In the genomic region with DNA sequence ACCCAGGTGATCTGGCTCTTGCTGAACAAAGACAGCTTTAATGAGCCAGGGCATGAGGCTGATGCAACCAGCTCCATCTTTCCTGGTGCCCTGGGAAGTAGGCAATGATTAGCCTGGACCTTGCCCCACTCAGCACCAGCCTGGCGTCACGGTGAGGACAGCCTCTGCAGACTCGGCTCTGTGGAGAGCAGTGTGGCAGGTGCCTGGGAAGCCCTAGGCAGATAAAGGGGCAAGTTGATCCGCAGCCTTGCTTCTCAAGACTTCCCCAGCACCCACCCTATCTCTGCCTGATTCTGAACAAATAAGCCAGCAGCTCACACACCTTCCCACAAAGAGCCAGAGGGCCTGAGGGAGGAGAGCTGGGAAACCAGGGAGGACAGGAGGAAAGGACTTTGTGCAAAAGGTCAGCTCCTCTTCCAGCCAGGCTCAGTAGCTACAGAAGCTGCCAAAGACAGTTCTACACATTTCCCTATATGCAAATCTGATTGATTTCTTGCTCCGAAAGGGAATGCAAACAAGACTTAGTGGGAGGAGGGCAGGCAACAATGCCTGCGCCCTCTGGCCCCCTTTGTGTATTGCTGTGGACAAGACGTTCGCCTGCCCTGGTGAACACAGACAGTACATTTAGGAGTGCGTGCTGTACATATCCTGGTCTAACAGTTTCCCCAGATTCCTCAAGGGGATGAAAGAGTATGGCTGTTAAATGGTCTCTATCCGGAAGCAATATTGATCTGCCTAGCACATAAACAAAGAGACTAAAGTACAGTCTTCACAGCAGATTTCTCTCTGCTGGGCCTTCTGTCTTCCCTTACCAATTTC, we compare ENCODE assay signal across 10 cellular contexts.
DNase-seq lines count a peak whose midpoint lies in the region; ATAC-seq and TF ChIP-seq lines count a peak whose summit lies in the region.
"Had no signal": no experiment of that assay in that cellular context is flagged by ENCODE, and none has a peak within 500 bp of the region (broad histone marks: within the 10 kb centered on the region; RNA-seq: fewer than 3 reads in every experiment).

No MANE protein-coding gene starts in this region.

- WGBS in liver, result 23% methylated on average over 10 of the region's 10 CpGs
- 89 to 92% methylated on average over 10 of the region's 10 CpGs for WGBS in thyroid gland, 2 donors

- no peak overlapping the region for H3K4me3 ChIP-seq in liver (ENCODE audit: low read depth in 1 of 3, low read length in 3 of 3)
- H3K4me3 ChIP-seq in thyroid gland (replicated peaks in 1 of 3), result no peak overlapping the region
- H3K4me3 ChIP-seq: GM12878 had no signal

- H3K9ac ChIP-seq in liver (ENCODE audit: low read depth in 1 of 2, low read length in 2 of 2), result peak overlapping the region in 1 of 2 donors; percentile 57

- H3K9me3 ChIP-seq in liver (ENCODE audit: control insufficient read depth in 4 of 4, low read length in 3 of 4), result no peaks in the 10 kb centered on the region
- H3K9me3 ChIP-seq in thyroid gland, result no peaks in the 10 kb centered on the region

- H3K4me1 ChIP-seq in liver (ENCODE audit: control insufficient read depth in 4 of 4, insufficient read depth in 4 of 4, low read length in 3 of 4) (peaks cover 23 to 69% (median 60%) of the 10 kb centered on the region in 4 donors), thyroid gland (peaks cover 15 to 37% of the 10 kb centered on the region in 2 donors)

- H3K36me3 ChIP-seq in liver (ENCODE audit: control insufficient read depth in 4 of 4, insufficient read depth in 3 of 4, low read depth in 1 of 4, low read length in 3 of 4) (peaks cover 0 to 1% (median 0%) of the 10 kb centered on the region in 4 donors), thyroid gland (no peaks in the 10 kb centered on the region)

- DNase-seq in LoVo (ENCODE audit: low spot score) (peak; percentile 71), thyroid gland (no peak), iPS-NIHi7 (ENCODE audit: extremely low spot score) (no peak), SKM-1 (lab: John Stamatoyannopoulos, UW; ENCODE audit: unreplicated experiment) (no peak)
- DNase-seq: activated CD4-positive, alpha-beta T cell treated with anti-CD3 and anti-CD28 coated beads for 1 hour; kidney glomerular epithelial cell had no signal

- no peak for TF ChIP-seq POLR2A in thyroid gland (IDR thresholded peaks at IDR 0.05)

- no peaks in the 10 kb centered on the region for H3K27me3 ChIP-seq in liver (ENCODE audit: control insufficient read depth in 4 of 4, insufficient read depth in 4 of 4, low read length in 3 of 4)
- H3K27me3 ChIP-seq in thyroid gland, result no peaks in the 10 kb centered on the region

- peak overlapping the region; percentile 3 for H3K27ac ChIP-seq in angular gyrus (ENCODE audit: low read depth, low read length)
- peak overlapping the region; percentile 89 to 98 for H3K27ac ChIP-seq in liver (ENCODE audit: low read depth in 1 of 2, low read length in 2 of 2)
- H3K27ac ChIP-seq in thyroid gland, result peak overlapping the region in 2 of 3 donors; percentile 9 to 54

- TF ChIP-seq RAD21 in liver (IDR thresholded peaks at IDR 0.05), result no peak

- no peak for ATAC-seq in HG03571 (IDR thresholded peaks at IDR 0.05; ENCODE audit: unreplicated experiment)
- ATAC-seq: GM12878 had no signal

- intact Hi-C loops in thyroid gland (cut with DNase I), result no loop called here

- TF ChIP-seq CTCF in liver (IDR thresholded peaks at IDR 0.05; ENCODE audit: low read depth, low read length, missing input control) (peak; percentile 3), thyroid gland (IDR thresholded peaks at IDR 0.05) (no peak)

TF ChIP-seq in liver, 16 proteins besides CTCF, POLR2A, EP300 and RAD21:
- TF ChIP-seq EGR1 (IDR thresholded peaks at IDR 0.05; ENCODE audit: low read depth in 2 of 2) (peak in 1 of 2 donors; percentile 72), FOXA2 (IDR thresholded peaks at IDR 0.05) (no peak), NR2F2 (IDR thresholded peaks at IDR 0.05) (peak; percentile 61), FOXA1 (IDR thresholded peaks at IDR 0.05) (no peak), YY1 (IDR thresholded peaks at IDR 0.05) (peak; percentile 91), GABPA (IDR thresholded peaks at IDR 0.05 in 1 of 2, conservative IDR thresholded peaks at IDR 0.05 in 1 of 2) (no peak), RXRA (IDR thresholded peaks at IDR 0.05) (peak; percentile 80 to 86), HNF4A (conservative IDR thresholded peaks at IDR 0.05) (peak; percentile 91 to 93), SP1 (IDR thresholded peaks at IDR 0.05) (peak; percentile 94), TAF1 (conservative IDR thresholded peaks at IDR 0.05) (peak; percentile 85), HNF4G (IDR thresholded peaks at IDR 0.05) (peak; percentile 98), JUND (IDR thresholded peaks at IDR 0.05) (peak; percentile 55 to 89)
- TF ChIP-seq, protein P1, sequence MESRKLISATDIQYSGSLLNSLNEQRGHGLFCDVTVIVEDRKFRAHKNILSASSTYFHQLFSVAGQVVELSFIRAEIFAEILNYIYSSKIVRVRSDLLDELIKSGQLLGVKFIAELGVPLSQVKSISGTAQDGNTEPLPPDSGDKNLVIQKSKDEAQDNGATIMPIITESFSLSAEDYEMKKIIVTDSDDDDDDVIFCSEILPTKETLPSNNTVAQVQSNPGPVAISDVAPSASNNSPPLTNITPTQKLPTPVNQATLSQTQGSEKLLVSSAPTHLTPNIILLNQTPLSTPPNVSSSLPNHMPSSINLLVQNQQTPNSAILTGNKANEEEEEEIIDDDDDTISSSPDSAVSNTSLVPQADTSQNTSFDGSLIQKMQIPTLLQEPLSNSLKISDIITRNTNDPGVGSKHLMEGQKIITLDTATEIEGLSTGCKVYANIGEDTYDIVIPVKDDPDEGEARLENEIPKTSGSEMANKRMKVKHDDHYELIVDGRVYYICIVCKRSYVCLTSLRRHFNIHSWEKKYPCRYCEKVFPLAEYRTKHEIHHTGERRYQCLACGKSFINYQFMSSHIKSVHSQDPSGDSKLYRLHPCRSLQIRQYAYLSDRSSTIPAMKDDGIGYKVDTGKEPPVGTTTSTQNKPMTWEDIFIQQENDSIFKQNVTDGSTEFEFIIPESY (IDR thresholded peaks at IDR 0.05), result peak; percentile 21
- TF ChIP-seq, protein P2, sequence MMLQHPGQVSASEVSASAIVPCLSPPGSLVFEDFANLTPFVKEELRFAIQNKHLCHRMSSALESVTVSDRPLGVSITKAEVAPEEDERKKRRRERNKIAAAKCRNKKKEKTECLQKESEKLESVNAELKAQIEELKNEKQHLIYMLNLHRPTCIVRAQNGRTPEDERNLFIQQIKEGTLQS (IDR thresholded peaks at IDR 0.05), result peak; percentile 97
- TF ChIP-seq, protein P3, sequence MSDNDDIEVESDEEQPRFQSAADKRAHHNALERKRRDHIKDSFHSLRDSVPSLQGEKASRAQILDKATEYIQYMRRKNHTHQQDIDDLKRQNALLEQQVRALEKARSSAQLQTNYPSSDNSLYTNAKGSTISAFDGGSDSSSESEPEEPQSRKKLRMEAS (IDR thresholded peaks at IDR 0.05), result peak; percentile 91
- TF ChIP-seq, protein P4, sequence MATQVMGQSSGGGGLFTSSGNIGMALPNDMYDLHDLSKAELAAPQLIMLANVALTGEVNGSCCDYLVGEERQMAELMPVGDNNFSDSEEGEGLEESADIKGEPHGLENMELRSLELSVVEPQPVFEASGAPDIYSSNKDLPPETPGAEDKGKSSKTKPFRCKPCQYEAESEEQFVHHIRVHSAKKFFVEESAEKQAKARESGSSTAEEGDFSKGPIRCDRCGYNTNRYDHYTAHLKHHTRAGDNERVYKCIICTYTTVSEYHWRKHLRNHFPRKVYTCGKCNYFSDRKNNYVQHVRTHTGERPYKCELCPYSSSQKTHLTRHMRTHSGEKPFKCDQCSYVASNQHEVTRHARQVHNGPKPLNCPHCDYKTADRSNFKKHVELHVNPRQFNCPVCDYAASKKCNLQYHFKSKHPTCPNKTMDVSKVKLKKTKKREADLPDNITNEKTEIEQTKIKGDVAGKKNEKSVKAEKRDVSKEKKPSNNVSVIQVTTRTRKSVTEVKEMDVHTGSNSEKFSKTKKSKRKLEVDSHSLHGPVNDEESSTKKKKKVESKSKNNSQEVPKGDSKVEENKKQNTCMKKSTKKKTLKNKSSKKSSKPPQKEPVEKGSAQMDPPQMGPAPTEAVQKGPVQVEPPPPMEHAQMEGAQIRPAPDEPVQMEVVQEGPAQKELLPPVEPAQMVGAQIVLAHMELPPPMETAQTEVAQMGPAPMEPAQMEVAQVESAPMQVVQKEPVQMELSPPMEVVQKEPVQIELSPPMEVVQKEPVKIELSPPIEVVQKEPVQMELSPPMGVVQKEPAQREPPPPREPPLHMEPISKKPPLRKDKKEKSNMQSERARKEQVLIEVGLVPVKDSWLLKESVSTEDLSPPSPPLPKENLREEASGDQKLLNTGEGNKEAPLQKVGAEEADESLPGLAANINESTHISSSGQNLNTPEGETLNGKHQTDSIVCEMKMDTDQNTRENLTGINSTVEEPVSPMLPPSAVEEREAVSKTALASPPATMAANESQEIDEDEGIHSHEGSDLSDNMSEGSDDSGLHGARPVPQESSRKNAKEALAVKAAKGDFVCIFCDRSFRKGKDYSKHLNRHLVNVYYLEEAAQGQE (IDR thresholded peaks at IDR 0.05), result peak; percentile 89

Comparison
In these comparisons a context has a peak if more than half of its experiments do, and no peak if none do; other contexts are left out.
1. H3K27ac ChIP-seq: peak in every context shown above with its lines; median percentile 94 in liver; 32 in thyroid gland; 3 in angular gyrus.